Comparison of ENCODE assay signal across 20 cellular contexts in genomic region chr3:175662815-175663214, GRCh38.
DNase-seq lines count a peak whose midpoint lies in the region; ATAC-seq, FAIRE-seq and TF ChIP-seq lines count a peak whose summit lies in the region.
"Had no signal": no experiment of that assay in that cellular context is flagged by ENCODE, and none has a peak within 500 bp of the region (broad histone marks: within the 10 kb centered on the region; RNA-seq: fewer than 3 reads in every experiment).

No MANE protein-coding gene starts in this region.

- H3K4me3 ChIP-seq in A549 (no peak overlapping the region), astrocyte (ENCODE audit: insufficient read depth, low read depth, low read length) (no peak overlapping the region)
- H3K4me3 ChIP-seq: BLaER1 treated with 17β-estradiol and CSF1 and Interleukin-3, amounts not matched to agents 10 nM and 100 nM had no signal

- no peak for TF ChIP-seq EP300 in A549 (IDR thresholded peaks at IDR 0.05)

- no peaks in the 10 kb centered on the region for H3K9me3 ChIP-seq in A549
- H3K9me3 ChIP-seq in astrocyte (ENCODE audit: insufficient read depth, low read depth, low read length) = no peaks in the 10 kb centered on the region
- H3K9me3 ChIP-seq: Caco-2 had no signal

- FAIRE-seq in A549 (lab: Jason Lieb, UNC) (no peak), H54 (lab: Jason Lieb, UNC) (peak; percentile 15), astrocyte (lab: Jason Lieb, UNC) (peak; percentile 34), endometrium (lab: Jason Lieb, UNC) (peak; percentile 4)
- FAIRE-seq: D721Med, GM12891 had no signal

- H3K27me3 ChIP-seq in astrocyte (ENCODE audit: insufficient read depth, low read length) = no peaks in the 10 kb centered on the region
- H3K27me3 ChIP-seq: BLaER1 treated with 17β-estradiol and CSF1 and Interleukin-3, amounts not matched to agents 10 nM and 100 nM had no signal

- no peaks in the 10 kb centered on the region for H3K9me3 Mint-ChIP-seq in astrocyte (ENCODE audit: unreplicated experiment)

- H3K4me2 ChIP-seq in A549 (no peak overlapping the region), astrocyte (ENCODE audit: low read length) (no peak overlapping the region)
- H3K4me2 ChIP-seq: BLaER1 treated with 17β-estradiol and CSF1 and Interleukin-3, amounts not matched to agents 10 nM and 100 nM had no signal

- POLR2A ChIA-PET in A549 (lab: Yijun Ruan, JAX) = no interaction called here

- CTCF ChIA-PET in A549 (lab: Yijun Ruan, JAX) = no interaction called here

- no peak overlapping the region for H3K4me3 Mint-ChIP-seq in astrocyte (ENCODE audit: unreplicated experiment)
- H3K4me3 Mint-ChIP-seq: B cell; CD4-positive, alpha-beta T cell; CD8-positive, alpha-beta T cell had no signal

- H3K79me2 ChIP-seq in astrocyte (ENCODE audit: insufficient read depth, low read length) = no peaks in the 10 kb centered on the region

- H3K36me3 Mint-ChIP-seq in astrocyte (ENCODE audit: low read depth, unreplicated experiment) = no peaks in the 10 kb centered on the region
- H3K36me3 Mint-ChIP-seq: CD8-positive, alpha-beta T cell had no signal

- H3K36me3 ChIP-seq in astrocyte (ENCODE audit: insufficient read depth, low read length) = no peaks in the 10 kb centered on the region
- H3K36me3 ChIP-seq: BLaER1 treated with 17β-estradiol and CSF1 and Interleukin-3, amounts not matched to agents 10 nM and 100 nM had no signal

- no peaks in the 10 kb centered on the region for H3K27me3 Mint-ChIP-seq in astrocyte (ENCODE audit: low read depth, unreplicated experiment)
- H3K27me3 Mint-ChIP-seq: B cell; CD4-positive, alpha-beta T cell had no signal

- H3K9ac ChIP-seq in astrocyte (ENCODE audit: low read length) = no peak overlapping the region
- H3K9ac ChIP-seq: BLaER1 treated with 17β-estradiol and CSF1 and Interleukin-3, amounts not matched to agents 10 nM and 100 nM had no signal

- H3K4me1 ChIP-seq in A549 = no peaks in the 10 kb centered on the region
- no peaks in the 10 kb centered on the region for H3K4me1 ChIP-seq in astrocyte (ENCODE audit: insufficient read depth, low read length)
- H3K4me1 ChIP-seq: BLaER1 treated with 17β-estradiol and CSF1 and Interleukin-3, amounts not matched to agents 10 nM and 100 nM; Caco-2 had no signal

- TF ChIP-seq RAD21 in A549 (conservative IDR thresholded peaks at IDR 0.05 in 1 of 2, IDR thresholded peaks at IDR 0.05 in 1 of 2) = no peak

- no peaks in the 10 kb centered on the region for H4K20me1 ChIP-seq in astrocyte (ENCODE audit: insufficient read depth, low read length)
- H4K20me1 ChIP-seq: BLaER1 treated with 17β-estradiol and CSF1 and Interleukin-3, amounts not matched to agents 10 nM and 100 nM had no signal

- TF ChIP-seq POLR2A in A549 (IDR thresholded peaks at IDR 0.05; ENCODE audit: low read length) (no peak), H54 (IDR thresholded peaks at IDR 0.05; ENCODE audit: low read depth, low read length) (no peak)

- no peaks in the 10 kb centered on the region for H3K4me1 Mint-ChIP-seq in astrocyte (ENCODE audit: low read depth, unreplicated experiment)
- H3K4me1 Mint-ChIP-seq: B cell had no signal

- H2AFZ ChIP-seq in astrocyte (ENCODE audit: low read depth, low read length) = no peak overlapping the region

- H3K27ac Mint-ChIP-seq in astrocyte (ENCODE audit: unreplicated experiment) = no peak overlapping the region
- H3K27ac Mint-ChIP-seq: B cell; CD4-positive, alpha-beta T cell; CD8-positive, alpha-beta T cell had no signal

- TF ChIP-seq CTCF in A549 (IDR thresholded peaks at IDR 0.05) (no peak), astrocyte (IDR thresholded peaks at IDR 0.05; ENCODE audit: insufficient read depth, low read depth, low read length) (no peak)

- DNase-seq in A549 (ENCODE audit: low read depth in 1 of 2, low spot score in 1 of 2) = no peak
- DNase-seq in H54 (ENCODE audit: insufficient read length, low spot score) = no peak
- no peak for DNase-seq in astrocyte (ENCODE audit: low read depth)
- DNase-seq in activated CD4-positive, CD25-positive, alpha-beta regulatory T cell (lab: John Stamatoyannopoulos, UW) = no peak
- DNase-seq: 8988T; AML-193; Caco-2; Calu3; CD4-positive, alpha-beta T cell; CD8-positive, alpha-beta T cell; DMS79 treated with DMSO at 0.1 percent for 48 hours; GF-D8 had no signal

- no peak overlapping the region for H3K27ac ChIP-seq in A549
- no peak overlapping the region for H3K27ac ChIP-seq in astrocyte (ENCODE audit: low read depth, low read length)
- H3K27ac ChIP-seq: BLaER1 treated with 17β-estradiol and CSF1 and Interleukin-3, amounts not matched to agents 10 nM and 100 nM; C4-2B had no signal

- ATAC-seq in A549 (no peak), HG02798 (IDR thresholded peaks at IDR 0.05; ENCODE audit: poor library complexity, unreplicated experiment) (no peak), HG03280 (IDR thresholded peaks at IDR 0.05; ENCODE audit: unreplicated experiment) (no peak)
- ATAC-seq: CD8-positive, alpha-beta T cell had no signal

TF ChIP-seq in A549, 52 proteins besides CTCF, POLR2A, EP300 and RAD21:
- TF ChIP-seq ELK1 (IDR thresholded peaks at IDR 0.05; ENCODE audit: low read depth, low read length) (no peak), MAFK (IDR thresholded peaks at IDR 0.05; ENCODE audit: partially characterized antibody) (peak; percentile 2)
